Comparison of ENCODE assay signal across 30 cellular contexts in the genomic region with DNA sequence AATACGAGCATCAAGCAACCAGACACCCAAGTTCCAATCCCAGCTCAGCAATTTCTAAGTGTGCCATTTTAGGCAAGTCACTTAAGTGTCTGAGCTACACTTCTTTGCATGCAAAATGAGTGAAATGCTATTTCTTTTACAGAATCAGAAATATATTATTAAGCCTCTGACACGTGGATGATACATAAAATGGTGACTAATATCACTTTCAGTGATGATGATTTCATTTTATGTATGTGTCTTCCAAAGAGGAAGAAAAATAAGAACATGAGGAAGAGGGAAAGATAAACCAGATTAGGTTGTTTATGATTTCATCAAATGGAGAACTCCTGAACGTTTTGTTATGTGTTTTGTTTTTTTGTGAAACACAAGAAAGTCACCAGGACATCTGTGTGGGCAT.
"Had no signal": no experiment of that assay in that cellular context is flagged by ENCODE, and none has a peak within 500 bp of the region (broad histone marks: within the 10 kb centered on the region; RNA-seq: fewer than 3 reads in every experiment).

No MANE protein-coding gene starts in this region.

- ATAC-seq: gastroesophageal sphincter; heart right ventricle; left cardiac atrium; left lung; naive thymus-derived CD8-positive, alpha-beta T cell; psoas muscle; right cardiac atrium; stimulated activated memory B cell treated with anti-CD40 and anti-IgM and Interleukin-4, amounts not matched to agents 10 μg/mL and 1 μg/mL and 100 μg/mL, for 72 hours; stimulated activated naive CD8-positive, alpha-beta T cell treated with anti-CD3 and anti-CD28 coated beads, Interleukin-15, Interleukin-2, amounts not matched to agents 100 U/mL and 50 U/mL, for 24 hours had no signal

- H3K9me3 Mint-ChIP-seq: dendritic cell treated with granulocyte-macrophage colony-stimulating factor and Interleukin-4, amounts not matched to agents 40 ng/mL and 50 ng/mL, for 4 days; nephron progenitor cell; stimulated activated memory B cell treated with anti-CD40 and anti-IgM and Interleukin-4, amounts not matched to agents 10 μg/mL and 1 μg/mL and 100 μg/mL, for 72 hours had no signal

- H3K4me3 Mint-ChIP-seq: dendritic cell treated with granulocyte-macrophage colony-stimulating factor and Interleukin-4, amounts not matched to agents 40 ng/mL and 50 ng/mL, for 4 days; naive thymus-derived CD8-positive, alpha-beta T cell; nephron progenitor cell; stimulated activated memory B cell treated with anti-CD40 and anti-IgM and Interleukin-4, amounts not matched to agents 10 μg/mL and 1 μg/mL and 100 μg/mL, for 72 hours; type B pancreatic cell had no signal

- H3K9me3 ChIP-seq: colonic mucosa, gastroesophageal sphincter, left lung, ovary, psoas muscle, spleen, testis, tibial artery had no signal

- H3K27me3 ChIP-seq: colonic mucosa, gastroesophageal sphincter, left lung, ovary, testis, tibial artery had no signal

- H3K4me1 ChIP-seq: colonic mucosa, gastroesophageal sphincter, heart right ventricle, left lung, psoas muscle, tibial artery had no signal

- FAIRE-seq: endometrium, islet of Langerhans, urothelium cell line had no signal

- H3K27ac ChIP-seq: colonic mucosa, gastroesophageal sphincter, heart right ventricle, left lung, ovary, psoas muscle, spleen, testis, tibial artery had no signal

- H3K4me3 ChIP-seq: colonic mucosa, gastroesophageal sphincter, heart right ventricle, left lung, ovary, psoas muscle, skin epidermis, spleen, testis, tibial artery had no signal

- H3K27ac Mint-ChIP-seq: dendritic cell treated with granulocyte-macrophage colony-stimulating factor and Interleukin-4, amounts not matched to agents 40 ng/mL and 50 ng/mL, for 4 days; naive thymus-derived CD8-positive, alpha-beta T cell; nephron progenitor cell; stimulated activated memory B cell treated with anti-CD40 and anti-IgM and Interleukin-4, amounts not matched to agents 10 μg/mL and 1 μg/mL and 100 μg/mL, for 72 hours; type B pancreatic cell had no signal

- H3K36me3 Mint-ChIP-seq: naive thymus-derived CD8-positive, alpha-beta T cell; stimulated activated memory B cell treated with anti-CD40 and anti-IgM and Interleukin-4, amounts not matched to agents 10 μg/mL and 1 μg/mL and 100 μg/mL, for 72 hours had no signal

- H3K4me1 Mint-ChIP-seq: stimulated activated memory B cell treated with anti-CD40 and anti-IgM and Interleukin-4, amounts not matched to agents 10 μg/mL and 1 μg/mL and 100 μg/mL, for 72 hours had no signal

- DNase-seq: colonic mucosa; effector memory CD4-positive, alpha-beta T cell; foreskin fibroblast; heart right ventricle; hippocampal formation; left cardiac atrium; left lung; mesendoderm; midbrain; naive thymus-derived CD8-positive, alpha-beta T cell; nephron progenitor cell; occipital lobe; ovary; posterior cingulate gyrus; psoas muscle; right cardiac atrium; spleen; stimulated activated CD4-positive, alpha-beta T cell treated with anti-CD3 and anti-CD28 coated beads, Interleukin-4, amount 100 ng/mL, for 4 hours; stimulated activated naive CD8-positive, alpha-beta T cell treated with anti-CD3 and anti-CD28 coated beads, Interleukin-15, Interleukin-2, amounts not matched to agents 100 U/mL and 50 U/mL, for 24 hours; substantia nigra; testis; tibial artery had no signal

- H3K27me3 Mint-ChIP-seq: dendritic cell treated with granulocyte-macrophage colony-stimulating factor and Interleukin-4, amounts not matched to agents 40 ng/mL and 50 ng/mL, for 4 days; stimulated activated memory B cell treated with anti-CD40 and anti-IgM and Interleukin-4, amounts not matched to agents 10 μg/mL and 1 μg/mL and 100 μg/mL, for 72 hours; type B pancreatic cell had no signal

- H3K36me3 ChIP-seq: colonic mucosa, gastroesophageal sphincter, heart right ventricle, left lung, ovary, spleen, tibial artery had no signal
